1 cellular context compared by ENCODE assay signal in the genomic region with DNA sequence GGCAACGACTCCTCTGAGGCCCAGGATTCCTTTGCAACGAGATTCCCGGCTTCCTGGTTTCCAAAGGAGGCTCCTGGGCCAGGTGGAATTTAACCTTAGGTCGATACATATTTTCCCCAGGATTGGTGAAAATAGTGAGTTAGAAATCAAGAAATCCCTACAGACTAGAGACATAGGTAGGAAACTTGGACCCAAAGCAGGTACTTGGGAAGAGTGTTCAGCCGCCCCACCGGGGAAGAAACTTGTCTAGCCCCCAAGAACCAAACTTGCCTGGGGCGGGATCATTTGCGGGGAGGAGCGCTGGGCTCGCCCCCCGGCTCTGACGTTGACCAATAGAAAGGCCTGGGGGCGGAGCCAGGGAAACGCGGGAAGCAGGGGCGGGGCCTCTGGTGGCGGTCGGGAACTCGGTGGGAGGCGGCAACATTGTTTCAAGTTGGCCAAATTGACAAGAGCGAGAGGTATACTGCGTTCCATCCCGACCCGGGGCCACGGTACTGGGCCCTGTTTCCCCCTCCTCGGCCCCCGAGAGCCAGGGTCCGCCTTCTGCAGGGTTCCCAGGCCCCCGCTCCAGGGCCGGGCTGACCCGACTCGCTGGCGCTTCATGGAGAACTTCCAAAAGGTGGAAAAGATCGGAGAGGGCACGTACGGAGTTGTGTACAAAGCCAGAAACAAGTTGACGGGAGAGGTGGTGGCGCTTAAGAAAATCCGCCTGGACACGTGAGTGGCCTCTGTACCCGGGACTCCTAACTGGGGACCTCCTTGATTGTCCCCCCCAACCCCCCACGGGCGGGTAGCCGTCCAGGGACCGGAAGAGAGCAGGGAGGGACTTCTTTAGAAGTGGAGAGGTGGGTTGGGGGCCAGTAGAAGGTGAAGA.
TF ChIP-seq lines count a peak whose summit lies in the region.

A gene (plus strand): TSS at position 423 of the 874 bp plus-strand sequence. CDS start 179 bp downstream, at position 602.

TF ChIP-seq in GM12878, 131 proteins besides CTCF, POLR2A, EP300 and RAD21 (continued from another document):
- no peak for TF ChIP-seq FOXM1 (IDR thresholded peaks at IDR 0.05; ENCODE audit: low read depth, low read length)
- TF ChIP-seq, protein P1, sequence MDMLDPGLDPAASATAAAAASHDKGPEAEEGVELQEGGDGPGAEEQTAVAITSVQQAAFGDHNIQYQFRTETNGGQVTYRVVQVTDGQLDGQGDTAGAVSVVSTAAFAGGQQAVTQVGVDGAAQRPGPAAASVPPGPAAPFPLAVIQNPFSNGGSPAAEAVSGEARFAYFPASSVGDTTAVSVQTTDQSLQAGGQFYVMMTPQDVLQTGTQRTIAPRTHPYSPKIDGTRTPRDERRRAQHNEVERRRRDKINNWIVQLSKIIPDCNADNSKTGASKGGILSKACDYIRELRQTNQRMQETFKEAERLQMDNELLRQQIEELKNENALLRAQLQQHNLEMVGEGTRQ (IDR thresholded peaks at IDR 0.05; ENCODE audit: borderline replicate concordance, low read depth, low read length) = no peak
- TF ChIP-seq CREB1 (IDR thresholded peaks at IDR 0.05; ENCODE audit: low read depth) = peak; percentile 67
- TF ChIP-seq, protein P2, sequence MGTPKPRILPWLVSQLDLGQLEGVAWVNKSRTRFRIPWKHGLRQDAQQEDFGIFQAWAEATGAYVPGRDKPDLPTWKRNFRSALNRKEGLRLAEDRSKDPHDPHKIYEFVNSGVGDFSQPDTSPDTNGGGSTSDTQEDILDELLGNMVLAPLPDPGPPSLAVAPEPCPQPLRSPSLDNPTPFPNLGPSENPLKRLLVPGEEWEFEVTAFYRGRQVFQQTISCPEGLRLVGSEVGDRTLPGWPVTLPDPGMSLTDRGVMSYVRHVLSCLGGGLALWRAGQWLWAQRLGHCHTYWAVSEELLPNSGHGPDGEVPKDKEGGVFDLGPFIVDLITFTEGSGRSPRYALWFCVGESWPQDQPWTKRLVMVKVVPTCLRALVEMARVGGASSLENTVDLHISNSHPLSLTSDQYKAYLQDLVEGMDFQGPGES (IDR thresholded peaks at IDR 0.05) = no peak
- 0 out of 2 replicates have a peak, but pooled peaks have one; percentile 43 for TF ChIP-seq CHD2 (IDR thresholded peaks at IDR 0.05; ENCODE audit: borderline replicate concordance, low read depth, low read length)
- TF ChIP-seq, protein P3, sequence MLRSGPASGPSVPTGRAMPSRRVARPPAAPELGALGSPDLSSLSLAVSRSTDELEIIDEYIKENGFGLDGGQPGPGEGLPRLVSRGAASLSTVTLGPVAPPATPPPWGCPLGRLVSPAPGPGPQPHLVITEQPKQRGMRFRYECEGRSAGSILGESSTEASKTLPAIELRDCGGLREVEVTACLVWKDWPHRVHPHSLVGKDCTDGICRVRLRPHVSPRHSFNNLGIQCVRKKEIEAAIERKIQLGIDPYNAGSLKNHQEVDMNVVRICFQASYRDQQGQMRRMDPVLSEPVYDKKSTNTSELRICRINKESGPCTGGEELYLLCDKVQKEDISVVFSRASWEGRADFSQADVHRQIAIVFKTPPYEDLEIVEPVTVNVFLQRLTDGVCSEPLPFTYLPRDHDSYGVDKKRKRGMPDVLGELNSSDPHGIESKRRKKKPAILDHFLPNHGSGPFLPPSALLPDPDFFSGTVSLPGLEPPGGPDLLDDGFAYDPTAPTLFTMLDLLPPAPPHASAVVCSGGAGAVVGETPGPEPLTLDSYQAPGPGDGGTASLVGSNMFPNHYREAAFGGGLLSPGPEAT (IDR thresholded peaks at IDR 0.05; ENCODE audit: low read depth) = no peak
- no peak for TF ChIP-seq TCF12 (IDR thresholded peaks at IDR 0.05; ENCODE audit: low read depth, low read length)
- TF ChIP-seq, protein P4, sequence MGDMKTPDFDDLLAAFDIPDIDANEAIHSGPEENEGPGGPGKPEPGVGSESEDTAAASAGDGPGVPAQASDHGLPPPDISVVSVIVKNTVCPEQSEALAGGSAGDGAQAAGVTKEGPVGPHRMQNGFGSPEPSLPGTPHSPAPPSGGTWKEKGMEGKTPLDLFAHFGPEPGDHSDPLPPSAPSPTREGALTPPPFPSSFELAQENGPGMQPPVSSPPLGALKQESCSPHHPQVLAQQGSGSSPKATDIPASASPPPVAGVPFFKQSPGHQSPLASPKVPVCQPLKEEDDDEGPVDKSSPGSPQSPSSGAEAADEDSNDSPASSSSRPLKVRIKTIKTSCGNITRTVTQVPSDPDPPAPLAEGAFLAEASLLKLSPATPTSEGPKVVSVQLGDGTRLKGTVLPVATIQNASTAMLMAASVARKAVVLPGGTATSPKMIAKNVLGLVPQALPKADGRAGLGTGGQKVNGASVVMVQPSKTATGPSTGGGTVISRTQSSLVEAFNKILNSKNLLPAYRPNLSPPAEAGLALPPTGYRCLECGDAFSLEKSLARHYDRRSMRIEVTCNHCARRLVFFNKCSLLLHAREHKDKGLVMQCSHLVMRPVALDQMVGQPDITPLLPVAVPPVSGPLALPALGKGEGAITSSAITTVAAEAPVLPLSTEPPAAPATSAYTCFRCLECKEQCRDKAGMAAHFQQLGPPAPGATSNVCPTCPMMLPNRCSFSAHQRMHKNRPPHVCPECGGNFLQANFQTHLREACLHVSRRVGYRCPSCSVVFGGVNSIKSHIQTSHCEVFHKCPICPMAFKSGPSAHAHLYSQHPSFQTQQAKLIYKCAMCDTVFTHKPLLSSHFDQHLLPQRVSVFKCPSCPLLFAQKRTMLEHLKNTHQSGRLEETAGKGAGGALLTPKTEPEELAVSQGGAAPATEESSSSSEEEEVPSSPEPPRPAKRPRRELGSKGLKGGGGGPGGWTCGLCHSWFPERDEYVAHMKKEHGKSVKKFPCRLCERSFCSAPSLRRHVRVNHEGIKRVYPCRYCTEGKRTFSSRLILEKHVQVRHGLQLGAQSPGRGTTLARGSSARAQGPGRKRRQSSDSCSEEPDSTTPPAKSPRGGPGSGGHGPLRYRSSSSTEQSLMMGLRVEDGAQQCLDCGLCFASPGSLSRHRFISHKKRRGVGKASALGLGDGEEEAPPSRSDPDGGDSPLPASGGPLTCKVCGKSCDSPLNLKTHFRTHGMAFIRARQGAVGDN (IDR thresholded peaks at IDR 0.05) = 0 out of 2 replicates have a peak, but pooled peaks have one; percentile 19
- TF ChIP-seq TBL1XR1 (IDR thresholded peaks at IDR 0.05; ENCODE audit: low read depth, low read length) = no peak
- no peak for TF ChIP-seq TCF3 (IDR thresholded peaks at IDR 0.05; ENCODE audit: borderline replicate concordance, insufficient read depth, low read depth, low read length)
- no peak for TF ChIP-seq YY1 (IDR thresholded peaks at IDR 0.05; ENCODE audit: low read depth, low read length)
- TF ChIP-seq IRF4 (IDR thresholded peaks at IDR 0.05; ENCODE audit: low read depth, low read length) = no peak
- peak; percentile 79 for TF ChIP-seq POLR2AphosphoS5 (IDR thresholded peaks at IDR 0.05; ENCODE audit: low read length)
- TF ChIP-seq ZNF384 (IDR thresholded peaks at IDR 0.05; ENCODE audit: borderline replicate concordance, low read depth, low read length) = no peak
- TF ChIP-seq ETV6 (conservative IDR thresholded peaks at IDR 0.05 in 1 of 2, IDR thresholded peaks at IDR 0.05 in 1 of 2; ENCODE audit: borderline replicate concordance in 1 of 2, low read depth in 1 of 2) = no peak
- TF ChIP-seq KAT2A (conservative IDR thresholded peaks at IDR 0.05; ENCODE audit: control insufficient read depth, low read depth, low read length) = no peak
- TF ChIP-seq BMI1 (IDR thresholded peaks at IDR 0.05; ENCODE audit: borderline replicate concordance) = no peak
- peak; percentile 11; the same call in 1 of the 2 replicates for TF ChIP-seq PAX5 (IDR thresholded peaks at IDR 0.05; ENCODE audit: borderline replicate concordance, low read depth, low read length)
- TF ChIP-seq CREM (IDR thresholded peaks at IDR 0.05; ENCODE audit: low read depth) = peak; percentile 41; the same call in 1 of the 2 replicates
- no peak for TF ChIP-seq ZNF274 (IDR thresholded peaks at IDR 0.05; ENCODE audit: insufficient read depth, insufficient read length)
- TF ChIP-seq STAT1 (conservative IDR thresholded peaks at IDR 0.05) = no peak
- TF ChIP-seq RCOR1 (conservative IDR thresholded peaks at IDR 0.05; ENCODE audit: low read depth, low read length) = no peak
- no peak for TF ChIP-seq ASH2L (IDR thresholded peaks at IDR 0.05; ENCODE audit: borderline replicate concordance, low read depth)
- TF ChIP-seq CEBPB (IDR thresholded peaks at IDR 0.05; ENCODE audit: borderline replicate concordance in 1 of 2, low read depth in 2 of 2, low read length in 2 of 2) = no peak
